22 cellular contexts compared by ENCODE assay signal in the genomic region with DNA sequence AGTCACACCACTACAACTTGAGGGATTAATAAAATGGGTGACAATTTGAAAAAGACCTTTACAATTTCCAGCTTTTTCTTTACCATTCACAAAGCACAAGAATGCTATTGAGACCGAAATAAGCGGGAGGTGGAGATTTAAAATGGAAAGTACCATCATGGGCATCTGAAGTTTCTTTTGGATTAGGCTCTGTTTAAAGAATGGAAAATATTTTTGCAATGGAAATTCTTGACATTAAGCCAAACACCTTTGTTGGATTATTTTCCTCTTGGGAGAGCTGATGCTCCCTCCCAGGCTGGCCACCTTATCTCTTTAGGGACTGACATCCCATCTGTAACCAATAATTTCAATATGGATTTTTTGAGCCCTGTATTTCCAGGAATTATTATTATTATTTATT.
DNase-seq lines count a peak whose midpoint lies in the region; ATAC-seq and TF ChIP-seq lines count a peak whose summit lies in the region.
"Had no signal": no experiment of that assay in that cellular context is flagged by ENCODE, and none has a peak within 500 bp of the region (broad histone marks: within the 10 kb centered on the region; RNA-seq: fewer than 3 reads in every experiment).

No MANE protein-coding gene starts in this region.

- TF ChIP-seq EP300 in Ishikawa (IDR thresholded peaks at IDR 0.05; ENCODE audit: borderline replicate concordance) (no peak), gastroesophageal sphincter (IDR thresholded peaks at IDR 0.05) (no peak)

- H3K36me3 ChIP-seq in ascending aorta, result no peaks in the 10 kb centered on the region
- H3K36me3 ChIP-seq in gastroesophageal sphincter, result no peaks in the 10 kb centered on the region
- H3K36me3 ChIP-seq in tibial artery, result no peaks in the 10 kb centered on the region
- H3K36me3 ChIP-seq: BE2C, Peyer's patch had no signal

- TF ChIP-seq RAD21 in Ishikawa (IDR thresholded peaks at IDR 0.05; ENCODE audit: low read depth), result no peak

- POLR2A ChIA-PET in HEK293T (lab: Yijun Ruan, JAX), result no interaction called here

- no peaks in the 10 kb centered on the region for H3K9me3 ChIP-seq in ascending aorta
- no peaks in the 10 kb centered on the region for H3K9me3 ChIP-seq in gastroesophageal sphincter
- H3K9me3 ChIP-seq in tibial artery, result no peaks in the 10 kb centered on the region
- H3K9me3 ChIP-seq: A549, BE2C, Peyer's patch had no signal

- H3K27ac ChIP-seq in ascending aorta (peak overlapping the region; percentile 25 to 44), gastroesophageal sphincter (peak overlapping the region; percentile 38 to 67 (median 51)), tibial artery (peak overlapping the region; percentile 80 to 82)
- H3K27ac ChIP-seq: A549, GM23248, KMS-11, Peyer's patch had no signal

- TF ChIP-seq CTCF in ascending aorta (IDR thresholded peaks at IDR 0.05) (no peak), gastroesophageal sphincter (IDR thresholded peaks at IDR 0.05) (no peak), tibial artery (IDR thresholded peaks at IDR 0.05) (no peak)

- no peak for ATAC-seq in gastroesophageal sphincter
- ATAC-seq in HG02970 (IDR thresholded peaks at IDR 0.05; ENCODE audit: low FRiP score, unreplicated experiment), result no peak
- ATAC-seq: A549 had no signal

- CTCF ChIA-PET in HEK293T (lab: Yijun Ruan, JAX), result no interaction called here

- TF ChIP-seq POLR2A in gastroesophageal sphincter (IDR thresholded peaks at IDR 0.05), result no peak

- H3K4me1 ChIP-seq in ascending aorta (peaks cover 7 to 9% of the 10 kb centered on the region in 2 donors), gastroesophageal sphincter (peaks cover 3 to 64% (median 7%) of the 10 kb centered on the region in 3 donors), tibial artery (peaks cover 0 to 68% (median 27%) of the 10 kb centered on the region in 4 donors)
- H3K4me1 ChIP-seq: BE2C, Peyer's patch had no signal

- no peaks in the 10 kb centered on the region for H3K27me3 ChIP-seq in ascending aorta
- no peaks in the 10 kb centered on the region for H3K27me3 ChIP-seq in gastroesophageal sphincter
- no peaks in the 10 kb centered on the region for H3K27me3 ChIP-seq in tibial artery
- H3K27me3 ChIP-seq: Peyer's patch had no signal

- no peak for DNase-seq in ascending aorta (ENCODE audit: low spot score in 2 of 2)
- no peak for DNase-seq in tibial artery
- DNase-seq in HEK293T (ENCODE audit: extremely low spot score), result no peak
- no peak for DNase-seq in NCI-H128 (lab: John Stamatoyannopoulos, UW; ENCODE audit: unreplicated experiment)
- DNase-seq: BE2C, COR-L47, DMS79 treated with DMSO at 0.1 percent for 48 hours, GM23248, H9, MV-4-11, NCI-H1105 treated with DMSO at 0.1 percent for 48 hours, NCI-H1694, NCI-H2081, NCI-H2171 treated with DMSO at 0.1 percent for 48 hours, NCI-H446, NCI-H526, Peyer's patch had no signal

- intact Hi-C loops in ascending aorta (cut with DNase I) (no loop called here), tibial artery (cut with DNase I; ENCODE audit: low total_unique reads) (no loop called here)

- 32 to 33% methylated on average over 2 of the region's 2 CpGs for WGBS in gastroesophageal sphincter (ENCODE audit: low coverage in 1 of 2), 2 donors

- H3K4me3 ChIP-seq in ascending aorta (no peak overlapping the region), gastroesophageal sphincter (no peak overlapping the region), tibial artery (no peak overlapping the region)
- H3K4me3 ChIP-seq: A549, GM23248, Peyer's patch had no signal

TF ChIP-seq in Ishikawa, 13 proteins besides CTCF, POLR2A, EP300 and RAD21:
- TF ChIP-seq NFIC (IDR thresholded peaks at IDR 0.05) (peak; percentile 37; the same call in 1 of the 2 replicates), CREB1 (IDR thresholded peaks at IDR 0.05; ENCODE audit: low read depth) (no peak), TEAD4 (IDR thresholded peaks at IDR 0.05) (0 out of 2 replicates have a peak, but pooled peaks have one; percentile 17)
- TF ChIP-seq, protein P1, sequence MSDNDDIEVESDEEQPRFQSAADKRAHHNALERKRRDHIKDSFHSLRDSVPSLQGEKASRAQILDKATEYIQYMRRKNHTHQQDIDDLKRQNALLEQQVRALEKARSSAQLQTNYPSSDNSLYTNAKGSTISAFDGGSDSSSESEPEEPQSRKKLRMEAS (IDR thresholded peaks at IDR 0.05), result no peak
- TF ChIP-seq, protein P2, sequence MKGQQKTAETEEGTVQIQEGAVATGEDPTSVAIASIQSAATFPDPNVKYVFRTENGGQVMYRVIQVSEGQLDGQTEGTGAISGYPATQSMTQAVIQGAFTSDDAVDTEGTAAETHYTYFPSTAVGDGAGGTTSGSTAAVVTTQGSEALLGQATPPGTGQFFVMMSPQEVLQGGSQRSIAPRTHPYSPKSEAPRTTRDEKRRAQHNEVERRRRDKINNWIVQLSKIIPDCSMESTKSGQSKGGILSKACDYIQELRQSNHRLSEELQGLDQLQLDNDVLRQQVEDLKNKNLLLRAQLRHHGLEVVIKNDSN (IDR thresholded peaks at IDR 0.05), result no peak

TF ChIP-seq in HEK293T, 16 proteins besides CTCF, POLR2A, EP300 and RAD21:
- no peak for TF ChIP-seq SP1 (IDR thresholded peaks at IDR 0.05)
- no peak for TF ChIP-seq LEF1 (IDR thresholded peaks at IDR 0.05; ENCODE audit: borderline replicate concordance)
- no peak for TF ChIP-seq L3MBTL2 (conservative IDR thresholded peaks at IDR 0.05)
- TF ChIP-seq ZNF384 (IDR thresholded peaks at IDR 0.05), result no peak
- no peak for TF ChIP-seq CTBP1 (IDR thresholded peaks at IDR 0.05; ENCODE audit: borderline replicate concordance)
